Comparison of ENCODE assay signal across 25 cellular contexts in genomic region chr4:7487998-7488671, GRCh38. TPM values are rescaled to one million over a fixed set of nuclear protein-coding genes. Genes with fewer than 3 reads are reported as not detected.
"Had no signal": no experiment of that assay in that cellular context is flagged by ENCODE, and none has a peak within 500 bp of the region (broad histone marks: within the 10 kb centered on the region; RNA-seq: fewer than 3 reads in every experiment).

No MANE protein-coding gene starts in this region.

- H3K4me1 ChIP-seq: gastrocnemius medialis, right atrium auricular region, sigmoid colon, stomach had no signal

- H3K4me1 Mint-ChIP-seq: naive thymus-derived CD4-positive, alpha-beta T cell; stimulated activated naive B cell treated with anti-CD40 and anti-IgM and Interleukin-4, amounts not matched to agents 10 μg/mL and 1 μg/mL and 100 μg/mL, for 72 hours had no signal

- H3K4me3 ChIP-seq: coronary artery, gastrocnemius medialis, right atrium auricular region, sigmoid colon, skin epidermis, stomach had no signal

- ATAC-seq: esophagus mucosa; gastrocnemius medialis; naive thymus-derived CD4-positive, alpha-beta T cell; stimulated activated naive B cell treated with anti-CD40 and anti-IgM and Interleukin-4, amounts not matched to agents 10 μg/mL and 1 μg/mL and 100 μg/mL, for 72 hours had no signal

- H3K9me3 ChIP-seq: gastrocnemius medialis, right atrium auricular region had no signal

- H3K27ac Mint-ChIP-seq: naive thymus-derived CD4-positive, alpha-beta T cell; nephron progenitor cell; stimulated activated naive B cell treated with anti-CD40 and anti-IgM and Interleukin-4, amounts not matched to agents 10 μg/mL and 1 μg/mL and 100 μg/mL, for 72 hours had no signal

- DNase-seq: effector CD8-positive, alpha-beta T cell; gastrocnemius medialis; mesendoderm; naive thymus-derived CD4-positive, alpha-beta T cell; nephron progenitor cell; posterior cingulate gyrus; sigmoid colon; stimulated activated CD4-positive, alpha-beta T cell treated with anti-CD3 and anti-CD28 coated beads, Interleukin-2, amount 100 ng/mL, for 24 hours; stimulated activated CD4-positive, alpha-beta T cell treated with anti-CD3 and anti-CD28 coated beads, Interleukin-4, amount 100 ng/mL, for 4 hours; stimulated activated naive B cell treated with anti-CD40 and anti-IgM and Interleukin-4, amounts not matched to agents 10 μg/mL and 1 μg/mL and 100 μg/mL, for 72 hours; stomach; trophoblast cell had no signal

- H3K27me3 ChIP-seq: gastrocnemius medialis, right atrium auricular region, sigmoid colon had no signal

- H3K27ac ChIP-seq: coronary artery, gastrocnemius medialis, right atrium auricular region, sigmoid colon, skin epidermis, stomach had no signal

- H3K4me3 Mint-ChIP-seq: naive thymus-derived CD4-positive, alpha-beta T cell; nephron progenitor cell; stimulated activated naive B cell treated with anti-CD40 and anti-IgM and Interleukin-4, amounts not matched to agents 10 μg/mL and 1 μg/mL and 100 μg/mL, for 72 hours had no signal

- H3K36me3 ChIP-seq: gastrocnemius medialis, right atrium auricular region, sigmoid colon, stomach had no signal

RNA-seq across cellular contexts. Expression of gene PSAPL1, which starts 53.4 kb away (rescaled TPM):
- total RNA-seq: chondrocyte; dermis microvascular lymphatic vessel endothelial cell; esophagus mucosa; fibroblast of villous mesenchyme; gastrocnemius medialis; kidney epithelial cell; liver; lung microvascular endothelial cell; naive thymus-derived CD4-positive, alpha-beta T cell; osteocyte; pulmonary artery endothelial cell; sigmoid colon had no signal
- polyA plus RNA-seq: liver; naive thymus-derived CD4-positive, alpha-beta T cell; urinary bladder had no signal
